In the genomic region with DNA sequence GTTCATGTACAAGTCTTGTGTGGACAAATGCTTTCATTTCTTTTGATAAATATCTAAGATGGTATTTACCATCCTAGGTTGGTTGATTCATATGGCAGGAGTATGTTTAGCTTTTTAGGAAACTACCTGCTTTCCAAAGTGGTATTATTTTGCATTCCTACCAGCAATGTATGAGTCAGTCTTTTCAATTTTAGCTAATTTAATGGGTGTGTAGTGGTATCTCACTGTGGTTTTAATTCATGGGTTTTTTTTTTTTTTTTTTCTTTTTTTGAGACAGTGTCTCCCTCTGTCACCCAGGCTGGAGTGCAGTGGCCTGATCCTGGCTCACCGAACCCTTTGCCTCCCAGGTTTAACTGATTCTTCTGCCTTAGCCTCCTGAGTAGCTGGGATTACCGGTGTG, we compare ENCODE assay signal across 22 cellular contexts. TPM values are rescaled to one million over a fixed set of nuclear protein-coding genes. Genes with fewer than 3 reads are reported as not detected.
DNase-seq lines count a peak whose midpoint lies in the region; ATAC-seq and TF ChIP-seq lines count a peak whose summit lies in the region.
"Had no signal": no experiment of that assay in that cellular context is flagged by ENCODE, and none has a peak within 500 bp of the region (broad histone marks: within the 10 kb centered on the region; RNA-seq: fewer than 3 reads in every experiment).

No MANE protein-coding gene starts in this region.

- peaks cover 3% of the 10 kb centered on the region; the same call in 1 of the 2 replicates for H3K36me3 ChIP-seq in WERI-Rb-1
- H3K36me3 ChIP-seq: upper lobe of left lung had no signal

- peaks cover 59% of the 10 kb centered on the region for H3K36me3 Mint-ChIP-seq in T-helper 2 cell treated with Interferon-gamma antibody and Interleukin-4, amounts not matched to agents 5 μg/mL and 100 μg/mL, for 36 hours (ENCODE audit: low read depth)
- H3K36me3 Mint-ChIP-seq in central memory CD8-positive, alpha-beta T cell (ENCODE audit: insufficient read depth): peaks cover 3% of the 10 kb centered on the region

- peaks cover 22% of the 10 kb centered on the region for H3K9me3 Mint-ChIP-seq in T-helper 2 cell treated with Interferon-gamma antibody and Interleukin-4, amounts not matched to agents 5 μg/mL and 100 μg/mL, for 36 hours
- H3K9me3 Mint-ChIP-seq in central memory CD8-positive, alpha-beta T cell: no peaks in the 10 kb centered on the region
- H3K9me3 Mint-ChIP-seq in stimulated activated naive CD8-positive, alpha-beta T cell treated with anti-CD3 and anti-CD28 coated beads, Interleukin-15, amount 100 ng/mL, for 72 hours: peaks cover 17 to 18% of the 10 kb centered on the region in 2 donors

- peaks cover 49% of the 10 kb centered on the region for H3K4me1 Mint-ChIP-seq in T-helper 2 cell treated with Interferon-gamma antibody and Interleukin-4, amounts not matched to agents 5 μg/mL and 100 μg/mL, for 36 hours (ENCODE audit: low read depth)
- H3K4me1 Mint-ChIP-seq in central memory CD8-positive, alpha-beta T cell: peaks cover 65% of the 10 kb centered on the region
- H3K4me1 Mint-ChIP-seq in stimulated activated naive CD8-positive, alpha-beta T cell treated with anti-CD3 and anti-CD28 coated beads, Interleukin-15, amount 100 ng/mL, for 72 hours: peaks cover 48% of the 10 kb centered on the region

- intact Hi-C loops in posterior vena cava (cut with DNase I): loop anchor here in 1 of 2 donors (10.0 kb wide), 1 partner anchor 92 kb away; a partner anchor contains a TSS

- peak overlapping the region; percentile 30 for H3K4me3 Mint-ChIP-seq in T-helper 2 cell treated with Interferon-gamma antibody and Interleukin-4, amounts not matched to agents 5 μg/mL and 100 μg/mL, for 36 hours
- H3K4me3 Mint-ChIP-seq in central memory CD8-positive, alpha-beta T cell: peak overlapping the region; percentile 2
- peak overlapping the region; percentile 29 to 47 for H3K4me3 Mint-ChIP-seq in stimulated activated naive CD8-positive, alpha-beta T cell treated with anti-CD3 and anti-CD28 coated beads, Interleukin-15, amount 100 ng/mL, for 72 hours

- no peak overlapping the region for H3K27ac ChIP-seq in WERI-Rb-1
- H3K27ac ChIP-seq: esophagus squamous epithelium, upper lobe of left lung had no signal

- H3K27me3 Mint-ChIP-seq in T-helper 2 cell treated with Interferon-gamma antibody and Interleukin-4, amounts not matched to agents 5 μg/mL and 100 μg/mL, for 36 hours (ENCODE audit: low read depth): no peaks in the 10 kb centered on the region
- H3K27me3 Mint-ChIP-seq in central memory CD8-positive, alpha-beta T cell: no peaks in the 10 kb centered on the region
- H3K27me3 Mint-ChIP-seq in stimulated activated naive CD8-positive, alpha-beta T cell treated with anti-CD3 and anti-CD28 coated beads, Interleukin-15, amount 100 ng/mL, for 72 hours: no peaks in the 10 kb centered on the region

- H3K27me3 ChIP-seq in WERI-Rb-1 (ENCODE audit: insufficient read depth, low read depth, severe bottlenecking): no peaks in the 10 kb centered on the region
- H3K27me3 ChIP-seq: esophagus squamous epithelium, upper lobe of left lung had no signal

- no peak for TF ChIP-seq CTCF in WERI-Rb-1 (IDR thresholded peaks at IDR 0.05; ENCODE audit: low read depth, low read length)

- DNase-seq in stimulated activated CD4-positive, alpha-beta T cell treated with anti-CD3 and anti-CD28 coated beads, Interleukin-1b, Interleukin-23, amount 100 ng/mL, for 48 hours: peak; percentile 7
- DNase-seq in stimulated activated CD4-positive, alpha-beta T cell treated with anti-CD3 and anti-CD28 coated beads, Interleukin-4, amount 100 ng/mL, for 24 hours: no peak
- peak; percentile 14 for DNase-seq in T-helper 2 cell treated with Interferon-gamma antibody and Interleukin-4, amounts not matched to agents 5 μg/mL and 100 μg/mL, for 36 hours (ENCODE audit: low spot score)
- DNase-seq in central memory CD8-positive, alpha-beta T cell (ENCODE audit: low spot score in 2 of 2): no peak
- DNase-seq in stimulated activated naive CD8-positive, alpha-beta T cell treated with anti-CD3 and anti-CD28 coated beads, Interleukin-15, amount 100 ng/mL, for 72 hours: no peak
- DNase-seq in posterior vena cava (ENCODE audit: low spot score) (no peak), WERI-Rb-1 (no peak)
- DNase-seq: activated CD8-positive, alpha-beta memory T cell treated with anti-CD3 and anti-CD28 coated beads for 24 hours; activated gamma-delta T cell treated with Interleukin-2 at 50 U/mL for 16 hours; COR-L47; DND-41; effector memory CD4-positive, alpha-beta T cell; esophagus squamous epithelium; KBM-7; left cardiac atrium; MV-4-11; NCI-H1694 treated with DMSO at 0.1 percent for 48 hours; NCI-H748 treated with DMSO at 0.1 percent for 48 hours; upper lobe of left lung had no signal

- H3K4me3 ChIP-seq in WERI-Rb-1 (ENCODE audit: low read depth, low read length): no peak overlapping the region
- H3K4me3 ChIP-seq: esophagus squamous epithelium, upper lobe of left lung had no signal

- H3K9me3 ChIP-seq in WERI-Rb-1 (ENCODE audit: severe bottlenecking): peaks cover 5% of the 10 kb centered on the region

- peak overlapping the region; percentile 28 for H3K27ac Mint-ChIP-seq in T-helper 2 cell treated with Interferon-gamma antibody and Interleukin-4, amounts not matched to agents 5 μg/mL and 100 μg/mL, for 36 hours
- no peak overlapping the region for H3K27ac Mint-ChIP-seq in central memory CD8-positive, alpha-beta T cell (ENCODE audit: low read depth)
- H3K27ac Mint-ChIP-seq in stimulated activated naive CD8-positive, alpha-beta T cell treated with anti-CD3 and anti-CD28 coated beads, Interleukin-15, amount 100 ng/mL, for 72 hours: no peak overlapping the region
- H3K27ac Mint-ChIP-seq: nephron had no signal

- ATAC-seq in central memory CD8-positive, alpha-beta T cell (replicated peaks; ENCODE audit: extremely low read depth, poor library complexity, severe bottlenecking): no peak
- ATAC-seq in stimulated activated naive CD8-positive, alpha-beta T cell treated with anti-CD3 and anti-CD28 coated beads, Interleukin-15, amount 100 ng/mL, for 72 hours: peak; percentile 46
- ATAC-seq: left cardiac atrium, Right ventricle myocardium inferior, sciatic nerve had no signal

RNA-seq across cellular contexts. Expression of a gene that starts 4.2 kb away (rescaled TPM):
- total RNA-seq in posterior vena cava: 10 to 100 TPM; 25.2 to 27.4 TPM

RNA-seq across cellular contexts. Expression of a gene that starts 41.8 kb away (rescaled TPM):
- total RNA-seq in posterior vena cava: 1 to 10 TPM; 3.3 to 4.3 TPM

RNA-seq across cellular contexts. Expression of a gene that starts 41.8 kb away (rescaled TPM):
- 10 to 100 TPM; 17.9 to 18.3 TPM for total RNA-seq in posterior vena cava

Comparison
In these comparisons a context has a peak if more than half of its experiments do, and no peak if none do; other contexts are left out.
1. DNase-seq: peak in stimulated activated CD4-positive, alpha-beta T cell treated with anti-CD3 and anti-CD28 coated beads, Interleukin-1b, Interleukin-23, amount 100 ng/mL, for 48 hours (single experiment) and T-helper 2 cell treated with Interferon-gamma antibody and Interleukin-4, amounts not matched to agents 5 μg/mL and 100 μg/mL, for 36 hours (single experiment); none in stimulated activated CD4-positive, alpha-beta T cell treated with anti-CD3 and anti-CD28 coated beads, Interleukin-4, amount 100 ng/mL, for 24 hours (single experiment), central memory CD8-positive, alpha-beta T cell (0 of 2), stimulated activated naive CD8-positive, alpha-beta T cell treated with anti-CD3 and anti-CD28 coated beads, Interleukin-15, amount 100 ng/mL, for 72 hours (0 of 2), posterior vena cava (single experiment) and WERI-Rb-1 (single experiment).
2. Peak in every context shown above with its lines, with median percentiles within 50 percentile points of each other: H3K4me3 Mint-ChIP-seq.